1 cellular context compared by ENCODE assay signal in genomic region chr20:29497261-29497671, GRCh38.
TF ChIP-seq lines count a peak whose summit lies in the region.

No MANE protein-coding gene starts in this region.

TF ChIP-seq in WTC11, 78 proteins besides CTCF, POLR2A, EP300 and RAD21 (continued from another document):
- TF ChIP-seq AFF4 (CRISPR knock-in tag; IDR thresholded peaks at IDR 0.05; ENCODE audit: borderline replicate concordance) (no peak), TP53 (CRISPR knock-in tag; IDR thresholded peaks at IDR 0.05) (no peak), ZNF671 (CRISPR knock-in tag; IDR thresholded peaks at IDR 0.05) (no peak), OVOL2 (CRISPR knock-in tag; IDR thresholded peaks at IDR 0.05; ENCODE audit: borderline replicate concordance) (no peak), ZNF138 (CRISPR knock-in tag; conservative IDR thresholded peaks at IDR 0.05) (no peak), GRHL2 (CRISPR knock-in tag; IDR thresholded peaks at IDR 0.05; ENCODE audit: insufficient replicate concordance, severe bottlenecking) (no peak), MXD4 (CRISPR knock-in tag; IDR thresholded peaks at IDR 0.05; ENCODE audit: borderline replicate concordance) (no peak), ZNF121 (CRISPR knock-in tag; IDR thresholded peaks at IDR 0.05) (no peak)
